Comparison of ENCODE assay signal across 15 cellular contexts in genomic region chr2:188937228-188938220, GRCh38. TPM values are rescaled to one million over a fixed set of nuclear protein-coding genes. Genes with fewer than 3 reads are reported as not detected.
A peak's percentile ranks its signal among the peaks of the same experiment; 100 is the strongest.
DNase-seq lines count a peak whose midpoint lies in the region; ATAC-seq and TF ChIP-seq lines count a peak whose summit lies in the region.
"Had no signal": no experiment of that assay in that cellular context is flagged by ENCODE, and none has a peak within 500 bp of the region (broad histone marks: within the 10 kb centered on the region; RNA-seq: fewer than 3 reads in every experiment).

No MANE protein-coding gene starts in this region.

- H3K4me3 ChIP-seq in adipocyte (ENCODE audit: low read length): peak overlapping the region; percentile 57
- no peak overlapping the region for H3K4me3 ChIP-seq in foreskin fibroblast (ENCODE audit: low read depth in 1 of 2, low read length in 2 of 2)

- no peak for TF ChIP-seq CTCF in foreskin fibroblast (IDR thresholded peaks at IDR 0.05; ENCODE audit: low read depth, low read length)

- H3K27me3 ChIP-seq in adipocyte (replicated peaks; ENCODE audit: control insufficient read depth, insufficient read depth, low read length): no peaks in the 10 kb centered on the region

- intact Hi-C loops in sciatic nerve (cut with DNase I): no loop called here

- peak; percentile 7 for DNase-seq in Ammon's horn (ENCODE audit: low spot score)
- peak; percentile 92 for DNase-seq in adipocyte (ENCODE audit: low read depth)
- DNase-seq in foreskin fibroblast: peak; percentile 64 to 79
- no peak for DNase-seq in sciatic nerve (ENCODE audit: low spot score)
- no peak for DNase-seq in kidney glomerular epithelial cell (lab: John Stamatoyannopoulos, UW)
- no peak for DNase-seq in epidermal melanocyte (ENCODE audit: insufficient read length, low spot score)
- DNase-seq in NCI-H2029 treated with DMSO at 0.1 percent for 48 hours (lab: John Stamatoyannopoulos, UW): no peak
- DNase-seq: CD4-positive, alpha-beta memory T cell; naive thymus-derived CD8-positive, alpha-beta T cell; NCI-H446; stimulated activated CD4-positive, alpha-beta T cell treated with anti-CD3 and anti-CD28 coated beads, Interleukin-4, amount 100 ng/mL, for 1 hour had no signal

- no peaks in the 10 kb centered on the region for H3K9me3 ChIP-seq in adipocyte (ENCODE audit: control insufficient read depth, low read length)

- no peaks in the 10 kb centered on the region for H3K36me3 ChIP-seq in adipocyte (ENCODE audit: control insufficient read depth, insufficient read depth, low read length, severe bottlenecking)

- peaks cover 39% of the 10 kb centered on the region for H3K4me1 ChIP-seq in adipocyte (ENCODE audit: control insufficient read depth, insufficient read depth, low read length)

- peak overlapping the region; percentile 86 for H3K9ac ChIP-seq in adipocyte (ENCODE audit: low read length)

- ATAC-seq in sciatic nerve (peak; percentile 93), GM18858 (IDR thresholded peaks at IDR 0.05; ENCODE audit: unreplicated experiment) (no peak)
- ATAC-seq: activated CD4-positive, CD25-positive, alpha-beta regulatory T cell treated with anti-CD3 and anti-CD28 coated beads, Interleukin-2, amount 50 U/mL, for 24 hours; activated T-helper 17 cell treated with anti-CD3 and anti-CD28 coated beads, Interleukin-2, amount 50 U/mL, for 72 hours; naive thymus-derived CD8-positive, alpha-beta T cell had no signal

RNA-seq across cellular contexts. Expression of gene COL3A1, which starts 36.6 kb away (rescaled TPM):
- 191 TPM for total RNA-seq in sciatic nerve
- total RNA-seq: CD4-positive, alpha-beta memory T cell; dermis microvascular lymphatic vessel endothelial cell; naive thymus-derived CD8-positive, alpha-beta T cell had no signal

Comparison
In these comparisons a context has a peak if more than half of its experiments do, and no peak if none do; other contexts are left out.
1. DNase-seq: peak in Ammon's horn (single experiment), adipocyte (single experiment) and foreskin fibroblast (2 of 2); none in sciatic nerve (single experiment), kidney glomerular epithelial cell (single experiment), epidermal melanocyte (single experiment) and NCI-H2029 treated with DMSO at 0.1 percent for 48 hours (single experiment).